Comparison of ENCODE assay signal across 18 cellular contexts in the genomic region with DNA sequence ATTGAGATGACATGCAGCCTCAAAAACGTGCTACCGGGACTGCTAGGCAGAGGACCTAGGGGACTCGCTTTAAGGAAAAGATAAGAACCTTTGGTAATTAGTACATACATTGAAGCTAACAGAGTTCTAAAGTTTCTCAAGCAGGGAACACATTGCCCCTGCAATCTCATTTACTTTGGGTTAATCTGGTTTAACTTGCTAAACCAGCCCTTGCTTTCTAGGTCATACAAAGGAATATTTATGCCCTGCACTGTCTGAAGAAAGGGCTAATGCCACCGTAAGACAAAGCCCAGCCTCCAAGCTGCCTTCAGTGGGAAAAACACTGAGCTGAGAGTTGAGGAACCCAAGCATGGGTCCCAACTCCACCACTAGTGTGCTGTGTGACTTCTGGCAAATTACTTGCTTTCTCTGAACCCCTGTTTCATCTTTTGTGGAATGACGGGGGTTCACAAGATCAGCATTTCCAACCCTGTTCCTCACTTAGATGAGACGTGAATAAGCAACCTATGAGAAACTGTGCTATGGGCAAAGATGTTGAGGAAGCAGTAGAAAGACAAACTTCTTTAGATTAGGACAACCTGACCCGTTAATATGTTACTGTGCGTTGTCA.
"Had no signal": no experiment of that assay in that cellular context is flagged by ENCODE, and none has a peak within 500 bp of the region (broad histone marks: within the 10 kb centered on the region; RNA-seq: fewer than 3 reads in every experiment).

No MANE protein-coding gene starts in this region.

- FAIRE-seq: endothelial cell of umbilical vein had no signal

- H3K9me3 ChIP-seq: body of pancreas, heart left ventricle, lower lobe of right lung, upper lobe of right lung had no signal

- ATAC-seq: body of pancreas; heart left ventricle; left lobe of liver; lower lobe of right lung; naive thymus-derived CD4-positive, alpha-beta T cell; T-helper 17 cell; upper lobe of right lung had no signal

- H3K27ac ChIP-seq: body of pancreas, lower lobe of right lung had no signal

- H3K4me1 ChIP-seq: upper lobe of right lung had no signal

- H3K4me3 ChIP-seq: body of pancreas, heart left ventricle, lower lobe of right lung, upper lobe of right lung had no signal

- H3K36me3 ChIP-seq: heart left ventricle, lower lobe of right lung, upper lobe of right lung had no signal

- H3K27me3 ChIP-seq: body of pancreas had no signal

- DNase-seq: activated CD4-positive, alpha-beta memory T cell treated with anti-CD3 and anti-CD28 coated beads, Interleukin-2, amount 10 ng/mL, durations not matched to agents 7 days and 5 days; activated CD4-positive, alpha-beta T cell treated with anti-CD3 and anti-CD28 coated beads for 48 hours; activated naive CD4-positive, alpha-beta T cell treated with anti-CD3 and anti-CD28 coated beads, Interleukin-2, amount 50 U/mL, for 16 hours; activated naive CD8-positive, alpha-beta T cell treated with anti-CD3 and anti-CD28 coated beads, Interleukin-2, amount 50 U/mL, for 24 hours; anterior cingulate cortex; body of pancreas; effector memory CD4-positive, alpha-beta T cell; lower lobe of right lung; naive thymus-derived CD4-positive, alpha-beta T cell; occipital lobe; stimulated activated CD4-positive, alpha-beta T cell treated with anti-CD3 and anti-CD28 coated beads, Interleukin-4, amount 100 ng/mL, for 24 hours; stimulated activated naive CD4-positive, alpha-beta T cell treated with Interleukin-2 at 50 U/mL for 16 hours; SW 1271; T-helper 17 cell; upper lobe of right lung had no signal
